In the genomic region with DNA sequence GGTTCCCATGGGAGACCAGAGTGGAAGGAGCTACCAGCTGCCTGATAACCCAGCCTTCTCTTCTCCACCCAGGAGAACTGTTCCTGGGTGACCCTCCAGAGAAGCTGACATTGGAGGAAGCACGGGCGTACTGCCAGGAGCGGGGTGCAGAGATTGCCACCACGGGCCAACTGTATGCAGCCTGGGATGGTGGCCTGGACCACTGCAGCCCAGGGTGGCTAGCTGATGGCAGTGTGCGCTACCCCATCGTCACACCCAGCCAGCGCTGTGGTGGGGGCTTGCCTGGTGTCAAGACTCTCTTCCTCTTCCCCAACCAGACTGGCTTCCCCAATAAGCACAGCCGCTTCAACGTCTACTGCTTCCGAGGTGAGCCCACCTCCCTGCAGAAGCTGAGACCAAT, we compare ENCODE assay signal across 2 cellular contexts.
TF ChIP-seq lines count a peak whose summit lies in the region.

No MANE protein-coding gene starts in this region.

TF ChIP-seq in HEK293, 187 proteins besides CTCF, POLR2A, EP300 and RAD21:
- TF ChIP-seq ZNF140 (tag by site-specific recombination; IDR thresholded peaks at IDR 0.05), result no peak
- 0 out of 2 replicates have a peak, but pooled peaks have one; percentile 52 for TF ChIP-seq ZNF707 (tag by site-specific recombination; IDR thresholded peaks at IDR 0.05)

TF ChIP-seq in H1, 55 proteins besides CTCF, POLR2A, EP300 and RAD21:
- TF ChIP-seq POLR2AphosphoS5 (IDR thresholded peaks at IDR 0.05; ENCODE audit: low read depth, low read length), result no peak
